ENCODE assay signal across 26 cellular contexts in genomic region chr9:90813011-90813410, GRCh38. TPM values are rescaled to one million over a fixed set of nuclear protein-coding genes. Genes with fewer than 3 reads are reported as not detected.
"Had no signal": no experiment of that assay in that cellular context is flagged by ENCODE, and none has a peak within 500 bp of the region (broad histone marks: within the 10 kb centered on the region; RNA-seq: fewer than 3 reads in every experiment).

No MANE protein-coding gene starts in this region.

- H3K4me3 Mint-ChIP-seq: activated CD4-positive, alpha-beta T cell treated with anti-CD3 and anti-CD28 coated beads for 36 hours; activated naive CD4-positive, alpha-beta T cell treated with anti-CD3 and anti-CD28 coated beads for 36 hours; activated naive CD8-positive, alpha-beta T cell treated with anti-CD3 and anti-CD28 coated beads, Interleukin-2, amount 10 ng/mL, durations not matched to agents 7 days and 5 days; endodermal cell; neural crest cell; stimulated activated effector memory CD8-positive, alpha-beta T cell treated with anti-CD3 and anti-CD28 coated beads, Interleukin-12 subunit alpha, Interleukin-12 subunit beta, amount 100 ng/mL, for 72 hours; T-helper 1 cell treated with Interleukin-12 subunit alpha and Interleukin-12 subunit beta and Interleukin-4 antibody, amounts not matched to agents 30 μg/mL and 1 μg/mL, for 36 hours; WTC11 had no signal

- H3K27me3 ChIP-seq: gastrocnemius medialis, testis, upper lobe of left lung had no signal

- H3K4me3 ChIP-seq: coronary artery, esophagus squamous epithelium, gastrocnemius medialis, testis, upper lobe of left lung had no signal

- H3K36me3 ChIP-seq: esophagus squamous epithelium, gastrocnemius medialis, upper lobe of left lung had no signal

- DNase-seq: activated CD4-positive, alpha-beta T cell treated with anti-CD3 and anti-CD28 coated beads for 36 hours; activated CD4-positive, alpha-beta T cell treated with anti-CD3 and anti-CD28 coated beads, Interleukin-2, amount 50 U/mL, for 4 hours; activated effector memory CD4-positive, alpha-beta T cell treated with Interleukin-2 at 50 U/mL for 16 hours; activated naive CD4-positive, alpha-beta T cell treated with anti-CD3 and anti-CD28 coated beads for 36 hours; activated naive CD8-positive, alpha-beta T cell treated with anti-CD3 and anti-CD28 coated beads, Interleukin-2, amount 10 ng/mL, durations not matched to agents 7 days and 5 days; activated T-cell treated with anti-CD3 and anti-CD28 coated beads, Interleukin-2, amount 50 U/mL, for 48 hours; amniotic stem cell; cerebellar nuclear complex; endodermal cell; esophagus squamous epithelium; gastrocnemius medialis; hypothalamus; islet precursor cell; left cardiac atrium; small intestine; stimulated activated CD4-positive, alpha-beta T cell treated with anti-CD3 and anti-CD28 coated beads, Interleukin-2, amount 100 ng/mL, for 24 hours; T1000; testis; upper lobe of left lung had no signal

- H3K4me1 ChIP-seq: gastrocnemius medialis, testis had no signal

- H3K36me3 Mint-ChIP-seq: activated naive CD8-positive, alpha-beta T cell treated with anti-CD3 and anti-CD28 coated beads, Interleukin-2, amount 10 ng/mL, durations not matched to agents 7 days and 5 days; stimulated activated effector memory CD8-positive, alpha-beta T cell treated with anti-CD3 and anti-CD28 coated beads, Interleukin-12 subunit alpha, Interleukin-12 subunit beta, amount 100 ng/mL, for 72 hours; WTC11 had no signal

- H3K27ac ChIP-seq: coronary artery, gastrocnemius medialis, testis, upper lobe of left lung had no signal

- H3K9me3 ChIP-seq: esophagus squamous epithelium, gastrocnemius medialis, testis, upper lobe of left lung had no signal

- ATAC-seq: activated CD4-positive, alpha-beta T cell treated with anti-CD3 and anti-CD28 coated beads for 36 hours; gastrocnemius medialis; left cardiac atrium; sciatic nerve; stimulated activated effector memory CD8-positive, alpha-beta T cell treated with anti-CD3 and anti-CD28 coated beads, Interleukin-12 subunit alpha, Interleukin-12 subunit beta, amount 100 ng/mL, for 72 hours; WTC11 had no signal

- H3K9me3 Mint-ChIP-seq: endodermal cell had no signal

- H3K27ac Mint-ChIP-seq: activated CD4-positive, alpha-beta T cell treated with anti-CD3 and anti-CD28 coated beads for 36 hours; activated naive CD4-positive, alpha-beta T cell treated with anti-CD3 and anti-CD28 coated beads for 36 hours; activated naive CD8-positive, alpha-beta T cell treated with anti-CD3 and anti-CD28 coated beads, Interleukin-2, amount 10 ng/mL, durations not matched to agents 7 days and 5 days; endodermal cell; stimulated activated effector memory CD8-positive, alpha-beta T cell treated with anti-CD3 and anti-CD28 coated beads, Interleukin-12 subunit alpha, Interleukin-12 subunit beta, amount 100 ng/mL, for 72 hours; T-helper 1 cell treated with Interleukin-12 subunit alpha and Interleukin-12 subunit beta and Interleukin-4 antibody, amounts not matched to agents 30 μg/mL and 1 μg/mL, for 36 hours; WTC11 had no signal

RNA-seq across cellular contexts. Expression of gene SYK, which starts 11.4 kb away (rescaled TPM):
- total RNA-seq: myocyte had no signal
